20 cellular contexts compared by ENCODE assay signal in genomic region chr3:13780432-13781173, GRCh38.
"Had no signal": no experiment of that assay in that cellular context is flagged by ENCODE, and none has a peak within 500 bp of the region (broad histone marks: within the 10 kb centered on the region; RNA-seq: fewer than 3 reads in every experiment).

No MANE protein-coding gene starts in this region.

- H3K4me1 ChIP-seq: ascending aorta, gastroesophageal sphincter, parathyroid adenoma, right atrium auricular region, transverse colon had no signal

- H3K9me3 ChIP-seq: ascending aorta, gastroesophageal sphincter, heart right ventricle, right atrium auricular region, transverse colon had no signal

- H3K4me3 Mint-ChIP-seq: activated B cell treated with CpG ODN at 0.5 μM for 24 hours; activated naive CD4-positive, alpha-beta T cell treated with anti-CD3 and anti-CD28 coated beads for 36 hours; activated naive CD8-positive, alpha-beta T cell treated with anti-CD3 and anti-CD28 coated beads, Interleukin-2, amount 50 U/mL, for 24 hours; activated T-helper 1 cell treated with anti-CD3 and anti-CD28 coated beads, Interleukin-12 subunit alpha, Interleukin-12 subunit beta, Interleukin-2, Interleukin-4 antibody, amounts not matched to agents 30 ng/mL and 10 ng/mL and 1 ng/mL, durations not matched to agents 14 hours and 24 hours and 36 hours; naive B cell had no signal

- H3K27ac Mint-ChIP-seq: activated B cell treated with CpG ODN at 0.5 μM for 24 hours; activated naive CD4-positive, alpha-beta T cell treated with anti-CD3 and anti-CD28 coated beads for 36 hours; activated naive CD8-positive, alpha-beta T cell treated with anti-CD3 and anti-CD28 coated beads, Interleukin-2, amount 50 U/mL, for 24 hours; activated T-helper 1 cell treated with anti-CD3 and anti-CD28 coated beads, Interleukin-12 subunit alpha, Interleukin-12 subunit beta, Interleukin-2, Interleukin-4 antibody, amounts not matched to agents 30 ng/mL and 10 ng/mL and 1 ng/mL, durations not matched to agents 14 hours and 24 hours and 36 hours; naive B cell had no signal

- H3K4me3 ChIP-seq: ascending aorta, gastroesophageal sphincter, heart right ventricle, lung, right atrium auricular region, skin epidermis, transverse colon had no signal

- DNase-seq: activated B cell treated with CpG ODN at 0.5 μM for 24 hours; activated CD4-positive, alpha-beta T cell treated with anti-CD3 and anti-CD28 coated beads, Interleukin-2, amount 50 U/mL, for 1 hour; activated CD8-positive, alpha-beta memory T cell treated with anti-CD3 and anti-CD28 coated beads for 24 hours; activated naive CD4-positive, alpha-beta T cell treated with anti-CD3 and anti-CD28 coated beads for 36 hours; activated naive CD8-positive, alpha-beta T cell treated with anti-CD3 and anti-CD28 coated beads, Interleukin-2, amount 50 U/mL, for 24 hours; heart right ventricle; left colon; naive B cell; stimulated activated CD4-positive, alpha-beta T cell treated with anti-CD3 and anti-CD28 coated beads, Interleukin-15, amount 100 ng/mL, for 24 hours; stimulated activated CD4-positive, alpha-beta T cell treated with anti-CD3 and anti-CD28 coated beads, Interleukin-4, amount 100 ng/mL, for 1 hour; stimulated activated naive CD4-positive, alpha-beta T cell treated with Interleukin-2 at 50 U/mL for 16 hours; T-helper 2 cell; transverse colon had no signal

- H3K27me3 ChIP-seq: ascending aorta, right atrium auricular region had no signal

- H3K27ac ChIP-seq: ascending aorta, gastroesophageal sphincter, heart right ventricle, parathyroid adenoma, right atrium auricular region, skin epidermis, transverse colon had no signal

- H3K4me1 Mint-ChIP-seq: activated B cell treated with CpG ODN at 0.5 μM for 24 hours had no signal

- H3K9me3 Mint-ChIP-seq: activated B cell treated with CpG ODN at 0.5 μM for 24 hours; activated naive CD4-positive, alpha-beta T cell treated with anti-CD3 and anti-CD28 coated beads for 36 hours; activated naive CD8-positive, alpha-beta T cell treated with anti-CD3 and anti-CD28 coated beads, Interleukin-2, amount 50 U/mL, for 24 hours; activated T-helper 1 cell treated with anti-CD3 and anti-CD28 coated beads, Interleukin-12 subunit alpha, Interleukin-12 subunit beta, Interleukin-2, Interleukin-4 antibody, amounts not matched to agents 30 ng/mL and 10 ng/mL and 1 ng/mL, durations not matched to agents 14 hours and 24 hours and 36 hours; naive B cell had no signal

- H3K36me3 Mint-ChIP-seq: naive B cell had no signal

- H3K36me3 ChIP-seq: ascending aorta, gastroesophageal sphincter, heart right ventricle, right atrium auricular region, transverse colon had no signal

- ATAC-seq: activated naive CD8-positive, alpha-beta T cell treated with anti-CD3 and anti-CD28 coated beads, Interleukin-2, amount 50 U/mL, for 24 hours; gastroesophageal sphincter; heart right ventricle; left colon had no signal
